Comparison of ENCODE assay signal across 1 cellular context in genomic region chr4:180840142-180840541, GRCh38.
TF ChIP-seq lines count a peak whose summit lies in the region.

No MANE protein-coding gene starts in this region.

TF ChIP-seq in GM23338, 12 proteins besides CTCF, POLR2A, EP300 and RAD21 (continued from another document):
- TF ChIP-seq, protein P1, sequence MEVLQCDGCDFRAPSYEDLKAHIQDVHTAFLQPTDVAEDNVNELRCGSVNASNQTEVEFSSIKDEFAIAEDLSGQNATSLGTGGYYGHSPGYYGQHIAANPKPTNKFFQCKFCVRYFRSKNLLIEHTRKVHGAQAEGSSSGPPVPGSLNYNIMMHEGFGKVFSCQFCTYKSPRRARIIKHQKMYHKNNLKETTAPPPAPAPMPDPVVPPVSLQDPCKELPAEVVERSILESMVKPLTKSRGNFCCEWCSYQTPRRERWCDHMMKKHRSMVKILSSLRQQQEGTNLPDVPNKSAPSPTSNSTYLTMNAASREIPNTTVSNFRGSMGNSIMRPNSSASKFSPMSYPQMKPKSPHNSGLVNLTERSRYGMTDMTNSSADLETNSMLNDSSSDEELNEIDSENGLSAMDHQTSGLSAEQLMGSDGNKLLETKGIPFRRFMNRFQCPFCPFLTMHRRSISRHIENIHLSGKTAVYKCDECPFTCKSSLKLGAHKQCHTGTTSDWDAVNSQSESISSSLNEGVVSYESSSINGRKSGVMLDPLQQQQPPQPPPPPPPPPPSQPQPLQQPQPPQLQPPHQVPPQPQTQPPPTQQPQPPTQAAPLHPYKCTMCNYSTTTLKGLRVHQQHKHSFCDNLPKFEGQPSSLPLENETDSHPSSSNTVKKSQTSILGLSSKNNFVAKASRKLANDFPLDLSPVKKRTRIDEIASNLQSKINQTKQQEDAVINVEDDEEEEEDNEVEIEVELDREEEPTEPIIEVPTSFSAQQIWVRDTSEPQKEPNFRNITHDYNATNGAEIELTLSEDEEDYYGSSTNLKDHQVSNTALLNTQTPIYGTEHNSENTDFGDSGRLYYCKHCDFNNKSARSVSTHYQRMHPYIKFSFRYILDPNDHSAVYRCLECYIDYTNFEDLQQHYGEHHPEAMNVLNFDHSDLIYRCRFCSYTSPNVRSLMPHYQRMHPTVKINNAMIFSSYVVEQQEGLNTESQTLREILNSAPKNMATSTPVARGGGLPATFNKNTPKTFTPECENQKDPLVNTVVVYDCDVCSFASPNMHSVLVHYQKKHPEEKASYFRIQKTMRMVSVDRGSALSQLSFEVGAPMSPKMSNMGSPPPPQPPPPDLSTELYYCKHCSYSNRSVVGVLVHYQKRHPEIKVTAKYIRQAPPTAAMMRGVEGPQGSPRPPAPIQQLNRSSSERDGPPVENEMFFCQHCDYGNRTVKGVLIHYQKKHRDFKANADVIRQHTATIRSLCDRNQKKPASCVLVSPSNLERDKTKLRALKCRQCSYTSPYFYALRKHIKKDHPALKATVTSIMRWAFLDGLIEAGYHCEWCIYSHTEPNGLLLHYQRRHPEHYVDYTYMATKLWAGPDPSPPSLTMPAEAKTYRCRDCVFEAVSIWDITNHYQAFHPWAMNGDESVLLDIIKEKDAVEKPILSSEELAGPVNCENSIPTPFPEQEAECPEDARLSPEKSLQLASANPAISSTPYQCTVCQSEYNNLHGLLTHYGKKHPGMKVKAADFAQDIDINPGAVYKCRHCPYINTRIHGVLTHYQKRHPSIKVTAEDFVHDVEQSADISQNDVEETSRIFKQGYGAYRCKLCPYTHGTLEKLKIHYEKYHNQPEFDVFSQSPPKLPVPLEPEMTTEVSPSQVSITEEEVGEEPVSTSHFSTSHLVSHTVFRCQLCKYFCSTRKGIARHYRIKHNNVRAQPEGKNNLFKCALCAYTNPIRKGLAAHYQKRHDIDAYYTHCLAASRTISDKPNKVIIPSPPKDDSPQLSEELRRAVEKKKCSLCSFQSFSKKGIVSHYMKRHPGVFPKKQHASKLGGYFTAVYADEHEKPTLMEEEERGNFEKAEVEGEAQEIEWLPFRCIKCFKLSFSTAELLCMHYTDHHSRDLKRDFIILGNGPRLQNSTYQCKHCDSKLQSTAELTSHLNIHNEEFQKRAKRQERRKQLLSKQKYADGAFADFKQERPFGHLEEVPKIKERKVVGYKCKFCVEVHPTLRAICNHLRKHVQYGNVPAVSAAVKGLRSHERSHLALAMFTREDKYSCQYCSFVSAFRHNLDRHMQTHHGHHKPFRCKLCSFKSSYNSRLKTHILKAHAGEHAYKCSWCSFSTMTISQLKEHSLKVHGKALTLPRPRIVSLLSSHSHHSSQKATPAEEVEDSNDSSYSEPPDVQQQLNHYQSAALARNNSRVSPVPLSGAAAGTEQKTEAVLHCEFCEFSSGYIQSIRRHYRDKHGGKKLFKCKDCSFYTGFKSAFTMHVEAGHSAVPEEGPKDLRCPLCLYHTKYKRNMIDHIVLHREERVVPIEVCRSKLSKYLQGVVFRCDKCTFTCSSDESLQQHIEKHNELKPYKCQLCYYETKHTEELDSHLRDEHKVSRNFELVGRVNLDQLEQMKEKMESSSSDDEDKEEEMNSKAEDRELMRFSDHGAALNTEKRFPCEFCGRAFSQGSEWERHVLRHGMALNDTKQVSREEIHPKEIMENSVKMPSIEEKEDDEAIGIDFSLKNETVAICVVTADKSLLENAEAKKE (CRISPR knock-in tag; IDR thresholded peaks at IDR 0.05): no peak
- TF ChIP-seq POLR2AphosphoS5 (IDR thresholded peaks at IDR 0.05; ENCODE audit: low read depth) (no peak), ZNF331 (CRISPR knock-in tag; IDR thresholded peaks at IDR 0.05; ENCODE audit: low read depth) (no peak), EZH2 (IDR thresholded peaks at IDR 0.05; ENCODE audit: low read depth, unreplicated experiment) (no peak), JUNB (IDR thresholded peaks at IDR 0.05; ENCODE audit: unreplicated experiment) (no peak), NANOG (IDR thresholded peaks at IDR 0.05; ENCODE audit: borderline replicate concordance) (no peak), CREB1 (CRISPR knock-in tag; IDR thresholded peaks at IDR 0.05; ENCODE audit: low read depth) (no peak)
- TF ChIP-seq, protein P2, sequence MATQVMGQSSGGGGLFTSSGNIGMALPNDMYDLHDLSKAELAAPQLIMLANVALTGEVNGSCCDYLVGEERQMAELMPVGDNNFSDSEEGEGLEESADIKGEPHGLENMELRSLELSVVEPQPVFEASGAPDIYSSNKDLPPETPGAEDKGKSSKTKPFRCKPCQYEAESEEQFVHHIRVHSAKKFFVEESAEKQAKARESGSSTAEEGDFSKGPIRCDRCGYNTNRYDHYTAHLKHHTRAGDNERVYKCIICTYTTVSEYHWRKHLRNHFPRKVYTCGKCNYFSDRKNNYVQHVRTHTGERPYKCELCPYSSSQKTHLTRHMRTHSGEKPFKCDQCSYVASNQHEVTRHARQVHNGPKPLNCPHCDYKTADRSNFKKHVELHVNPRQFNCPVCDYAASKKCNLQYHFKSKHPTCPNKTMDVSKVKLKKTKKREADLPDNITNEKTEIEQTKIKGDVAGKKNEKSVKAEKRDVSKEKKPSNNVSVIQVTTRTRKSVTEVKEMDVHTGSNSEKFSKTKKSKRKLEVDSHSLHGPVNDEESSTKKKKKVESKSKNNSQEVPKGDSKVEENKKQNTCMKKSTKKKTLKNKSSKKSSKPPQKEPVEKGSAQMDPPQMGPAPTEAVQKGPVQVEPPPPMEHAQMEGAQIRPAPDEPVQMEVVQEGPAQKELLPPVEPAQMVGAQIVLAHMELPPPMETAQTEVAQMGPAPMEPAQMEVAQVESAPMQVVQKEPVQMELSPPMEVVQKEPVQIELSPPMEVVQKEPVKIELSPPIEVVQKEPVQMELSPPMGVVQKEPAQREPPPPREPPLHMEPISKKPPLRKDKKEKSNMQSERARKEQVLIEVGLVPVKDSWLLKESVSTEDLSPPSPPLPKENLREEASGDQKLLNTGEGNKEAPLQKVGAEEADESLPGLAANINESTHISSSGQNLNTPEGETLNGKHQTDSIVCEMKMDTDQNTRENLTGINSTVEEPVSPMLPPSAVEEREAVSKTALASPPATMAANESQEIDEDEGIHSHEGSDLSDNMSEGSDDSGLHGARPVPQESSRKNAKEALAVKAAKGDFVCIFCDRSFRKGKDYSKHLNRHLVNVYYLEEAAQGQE (IDR thresholded peaks at IDR 0.05; ENCODE audit: unreplicated experiment): no peak
- TF ChIP-seq, protein P3, sequence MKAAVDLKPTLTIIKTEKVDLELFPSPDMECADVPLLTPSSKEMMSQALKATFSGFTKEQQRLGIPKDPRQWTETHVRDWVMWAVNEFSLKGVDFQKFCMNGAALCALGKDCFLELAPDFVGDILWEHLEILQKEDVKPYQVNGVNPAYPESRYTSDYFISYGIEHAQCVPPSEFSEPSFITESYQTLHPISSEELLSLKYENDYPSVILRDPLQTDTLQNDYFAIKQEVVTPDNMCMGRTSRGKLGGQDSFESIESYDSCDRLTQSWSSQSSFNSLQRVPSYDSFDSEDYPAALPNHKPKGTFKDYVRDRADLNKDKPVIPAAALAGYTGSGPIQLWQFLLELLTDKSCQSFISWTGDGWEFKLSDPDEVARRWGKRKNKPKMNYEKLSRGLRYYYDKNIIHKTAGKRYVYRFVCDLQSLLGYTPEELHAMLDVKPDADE (IDR thresholded peaks at IDR 0.05): no peak
TF ChIP-seq in GM23338: peak in this region for 0.
